Comparison of ENCODE assay signal across 8 cellular contexts in genomic region chr7:107744345-107744750, GRCh38. TPM values are rescaled to one million over a fixed set of nuclear protein-coding genes. Genes with fewer than 3 reads are reported as not detected.
A peak's percentile ranks its signal among the peaks of the same experiment; 100 is the strongest.
DNase-seq lines count a peak whose midpoint lies in the region; ATAC-seq, FAIRE-seq and TF ChIP-seq lines count a peak whose summit lies in the region.

No MANE protein-coding gene starts in this region.

- H3K36me3 ChIP-seq in heart left ventricle, result peaks cover 0 to 8% (median 7%) of the 10 kb centered on the region in 9 donors

- no peaks in the 10 kb centered on the region for H3K9me3 ChIP-seq in heart left ventricle

- H3K4me3 ChIP-seq in WI38 (ENCODE audit: low read depth, low read length) (peak overlapping the region; percentile 93), heart left ventricle (peak overlapping the region; percentile 67 to 94 (median 82)), skeletal muscle cell (ENCODE audit: low read depth, low read length) (peak overlapping the region; percentile 82)

- TF ChIP-seq POLR2A in heart left ventricle (IDR thresholded peaks at IDR 0.05) (no peak), GM12891 (IDR thresholded peaks at IDR 0.05; ENCODE audit: low read depth, low read length) (no peak)

- intact Hi-C loops in heart left ventricle (cut with DNase I), result loop anchor here in 9 of 10 donors (2.0 to 10.0 kb wide), 6 partner anchors 128 to 403 kb away; partner anchors contain the start of genes COG5 (in 1 of the 9) and DUS4L (in 1 of the 9)

- peak overlapping the region; percentile 92 to 99 (median 97) for H3K27ac ChIP-seq in heart left ventricle

- no peak for FAIRE-seq in GM12891 (lab: Jason Lieb, UNC)

- ATAC-seq in GM19043 (IDR thresholded peaks at IDR 0.05; ENCODE audit: low read depth, unreplicated experiment) (peak; percentile 28), HG03175 (IDR thresholded peaks at IDR 0.05; ENCODE audit: unreplicated experiment) (peak; percentile 40), heart left ventricle (peak; percentile 25 to 50 (median 37))

- no peak for TF ChIP-seq CTCF in WI38 (IDR thresholded peaks at IDR 0.05; ENCODE audit: low read depth, low read length)
- TF ChIP-seq CTCF in heart left ventricle (IDR thresholded peaks at IDR 0.05), result no peak

- H3K27me3 ChIP-seq in heart left ventricle, result no peaks in the 10 kb centered on the region

- 0 to 1% (median 0%) methylated on average over 15 to 22 of the region's 22 CpGs for WGBS in heart left ventricle, 4 donors

- peaks cover 7 to 48% (median 28%) of the 10 kb centered on the region in 12 donors for H3K4me1 ChIP-seq in heart left ventricle

- DNase-seq in AG08395 (ENCODE audit: low spot score) (peak; percentile 29), heart left ventricle (no peak), skeletal muscle cell (ENCODE audit: low read depth) (no peak), GM12891 (ENCODE audit: insufficient read length, low spot score) (no peak), GOT3 (lab: John Stamatoyannopoulos, UW) (no peak)

TF ChIP-seq in GM12891, 5 proteins besides CTCF, POLR2A, EP300 and RAD21:
- TF ChIP-seq POU2F2 (IDR thresholded peaks at IDR 0.05; ENCODE audit: low read depth, low read length) (no peak), PAX5 (IDR thresholded peaks at IDR 0.05; ENCODE audit: insufficient read depth, low read length, severe bottlenecking) (no peak), POLR2AphosphoS5 (IDR thresholded peaks at IDR 0.05; ENCODE audit: low read depth, low read length) (no peak), SPI1 (IDR thresholded peaks at IDR 0.05; ENCODE audit: low read depth, low read length) (no peak), TAF1 (IDR thresholded peaks at IDR 0.05; ENCODE audit: low read depth, low read length) (no peak)

RNA-seq across cellular contexts. Expression of gene CBLL1, which starts 0.4 kb away (rescaled TPM):
- total RNA-seq in heart left ventricle, result 10 to 100 TPM; 17.1 to 39.8 (median 24.3) TPM
- 10 to 100 TPM in 1 of 2 donors, 1 to 10 TPM in 1; 5.0 to 11.3 TPM for polyA plus RNA-seq in heart left ventricle
- 19.1 TPM for polyA plus RNA-seq in GM12891 (2012; ENCODE audit: low read depth, missing spikeins)

RNA-seq across cellular contexts. Expression of gene SLC26A3, which starts 58.7 kb away (rescaled TPM):
- under 1 TPM in 1 of 9 donors, not detected in 8; 0.35 TPM for total RNA-seq in heart left ventricle
- under 1 TPM in 1 of 2 donors, not detected in 1; 0.10 TPM for polyA plus RNA-seq in heart left ventricle
- not detected for polyA plus RNA-seq in GM12891 (2012; ENCODE audit: low read depth, missing spikeins)
